In the genomic region with DNA sequence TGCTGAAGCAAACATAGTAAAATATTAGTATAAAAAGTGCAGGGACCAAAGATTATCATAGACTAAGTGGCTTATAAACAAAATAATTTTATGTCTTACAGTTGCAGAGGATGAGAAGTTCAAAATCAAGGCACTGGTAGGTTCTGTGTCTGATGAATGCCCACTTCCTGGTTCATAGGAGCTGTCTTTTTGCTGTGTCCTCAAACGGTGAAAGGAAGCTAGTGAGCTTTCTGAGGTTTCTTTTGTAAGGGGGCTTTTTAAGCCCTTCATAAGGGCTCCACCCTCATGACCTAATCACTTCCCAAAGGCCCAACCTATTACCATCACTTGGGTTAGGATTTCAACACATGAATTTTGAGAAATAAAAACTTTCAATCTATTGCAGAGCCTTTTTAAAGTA, we compare ENCODE assay signal across 25 cellular contexts.
"Had no signal": no experiment of that assay in that cellular context is flagged by ENCODE, and none has a peak within 500 bp of the region (broad histone marks: within the 10 kb centered on the region; RNA-seq: fewer than 3 reads in every experiment).

No MANE protein-coding gene starts in this region.

- H3K36me3 Mint-ChIP-seq: memory B cell; naive thymus-derived CD4-positive, alpha-beta T cell; stimulated activated naive B cell treated with anti-CD40 and anti-IgM and Interleukin-4, amounts not matched to agents 10 μg/mL and 1 μg/mL and 100 μg/mL, for 72 hours had no signal

- H3K4me1 Mint-ChIP-seq: memory B cell; naive thymus-derived CD4-positive, alpha-beta T cell; stimulated activated naive B cell treated with anti-CD40 and anti-IgM and Interleukin-4, amounts not matched to agents 10 μg/mL and 1 μg/mL and 100 μg/mL, for 72 hours had no signal

- H3K4me3 Mint-ChIP-seq: memory B cell; naive thymus-derived CD4-positive, alpha-beta T cell; natural killer cell treated with Interleukin-12 subunit alpha and Interleukin-12 subunit beta and Interleukin-15 and Interleukin-18, amount 100 ng/mL, for 72 hours; stimulated activated naive B cell treated with anti-CD40 and anti-IgM and Interleukin-4, amounts not matched to agents 10 μg/mL and 1 μg/mL and 100 μg/mL, for 72 hours had no signal

- H3K9me3 Mint-ChIP-seq: memory B cell; stimulated activated naive B cell treated with anti-CD40 and anti-IgM and Interleukin-4, amounts not matched to agents 10 μg/mL and 1 μg/mL and 100 μg/mL, for 72 hours had no signal

- H3K27me3 Mint-ChIP-seq: natural killer cell treated with Interleukin-12 subunit alpha and Interleukin-12 subunit beta and Interleukin-15 and Interleukin-18, amount 100 ng/mL, for 72 hours; progenitor cell of endocrine pancreas; stimulated activated naive B cell treated with anti-CD40 and anti-IgM and Interleukin-4, amounts not matched to agents 10 μg/mL and 1 μg/mL and 100 μg/mL, for 72 hours had no signal

- H3K4me1 ChIP-seq: left ventricle myocardium inferior, right atrium auricular region, stomach, testis, thyroid gland, transverse colon, upper lobe of left lung had no signal

- H3K36me3 ChIP-seq: left ventricle myocardium inferior, ovary, right atrium auricular region, stomach, thyroid gland, transverse colon, upper lobe of left lung had no signal

- H3K27ac Mint-ChIP-seq: memory B cell; naive thymus-derived CD4-positive, alpha-beta T cell; natural killer cell treated with Interleukin-12 subunit alpha and Interleukin-12 subunit beta and Interleukin-15 and Interleukin-18, amount 100 ng/mL, for 72 hours; progenitor cell of endocrine pancreas; stimulated activated naive B cell treated with anti-CD40 and anti-IgM and Interleukin-4, amounts not matched to agents 10 μg/mL and 1 μg/mL and 100 μg/mL, for 72 hours had no signal

- DNase-seq: hypothalamus; islet precursor cell; left ventricle myocardium inferior; midbrain; mucosa of descending colon; naive thymus-derived CD4-positive, alpha-beta T cell; ovary; stimulated activated CD4-positive, alpha-beta T cell treated with anti-CD3 and anti-CD28 coated beads, Interleukin-12 subunit alpha, Interleukin-12 subunit beta, amount 100 ng/mL, for 4 hours; stimulated activated CD4-positive, alpha-beta T cell treated with anti-CD3 and anti-CD28 coated beads, Interleukin-15, amount 100 ng/mL, for 24 hours; stimulated activated CD4-positive, alpha-beta T cell treated with anti-CD3 and anti-CD28 coated beads, Interleukin-2, amount 100 ng/mL, for 24 hours; stimulated activated CD4-positive, alpha-beta T cell treated with anti-CD3 and anti-CD28 coated beads, Interleukin-4, amount 100 ng/mL, for 1 hour; stimulated activated naive B cell treated with anti-CD40 and anti-IgM and Interleukin-4, amounts not matched to agents 10 μg/mL and 1 μg/mL and 100 μg/mL, for 72 hours; stimulated activated naive CD8-positive, alpha-beta T cell treated with anti-CD3 and anti-CD28 coated beads, Interleukin-15, Interleukin-2, amounts not matched to agents 100 U/mL and 50 U/mL, for 24 hours; stomach; testis; thyroid gland; transverse colon; upper lobe of left lung had no signal

- H3K27me3 ChIP-seq: ovary, right atrium auricular region, stomach, testis, thyroid gland, transverse colon, upper lobe of left lung had no signal

- H3K9me3 ChIP-seq: left ventricle myocardium inferior, mucosa of descending colon, ovary, right atrium auricular region, stomach, testis, thyroid gland, transverse colon, upper lobe of left lung had no signal

- H3K4me3 ChIP-seq: left ventricle myocardium inferior, lung, mucosa of descending colon, ovary, right atrium auricular region, skin epidermis, stomach, testis, thyroid gland, transverse colon, upper lobe of left lung had no signal

- ATAC-seq: mucosa of descending colon; naive thymus-derived CD4-positive, alpha-beta T cell; natural killer cell treated with Interleukin-12 subunit alpha and Interleukin-12 subunit beta and Interleukin-15 and Interleukin-18, amount 100 ng/mL, for 72 hours; sciatic nerve; stimulated activated naive B cell treated with anti-CD40 and anti-IgM and Interleukin-4, amounts not matched to agents 10 μg/mL and 1 μg/mL and 100 μg/mL, for 72 hours; stimulated activated naive CD8-positive, alpha-beta T cell treated with anti-CD3 and anti-CD28 coated beads, Interleukin-15, Interleukin-2, amounts not matched to agents 100 U/mL and 50 U/mL, for 24 hours had no signal

- H3K27ac ChIP-seq: left ventricle myocardium inferior, ovary, right atrium auricular region, skin epidermis, stomach, testis, thyroid gland, transverse colon, upper lobe of left lung had no signal
